18 cellular contexts compared by ENCODE assay signal in the genomic region with DNA sequence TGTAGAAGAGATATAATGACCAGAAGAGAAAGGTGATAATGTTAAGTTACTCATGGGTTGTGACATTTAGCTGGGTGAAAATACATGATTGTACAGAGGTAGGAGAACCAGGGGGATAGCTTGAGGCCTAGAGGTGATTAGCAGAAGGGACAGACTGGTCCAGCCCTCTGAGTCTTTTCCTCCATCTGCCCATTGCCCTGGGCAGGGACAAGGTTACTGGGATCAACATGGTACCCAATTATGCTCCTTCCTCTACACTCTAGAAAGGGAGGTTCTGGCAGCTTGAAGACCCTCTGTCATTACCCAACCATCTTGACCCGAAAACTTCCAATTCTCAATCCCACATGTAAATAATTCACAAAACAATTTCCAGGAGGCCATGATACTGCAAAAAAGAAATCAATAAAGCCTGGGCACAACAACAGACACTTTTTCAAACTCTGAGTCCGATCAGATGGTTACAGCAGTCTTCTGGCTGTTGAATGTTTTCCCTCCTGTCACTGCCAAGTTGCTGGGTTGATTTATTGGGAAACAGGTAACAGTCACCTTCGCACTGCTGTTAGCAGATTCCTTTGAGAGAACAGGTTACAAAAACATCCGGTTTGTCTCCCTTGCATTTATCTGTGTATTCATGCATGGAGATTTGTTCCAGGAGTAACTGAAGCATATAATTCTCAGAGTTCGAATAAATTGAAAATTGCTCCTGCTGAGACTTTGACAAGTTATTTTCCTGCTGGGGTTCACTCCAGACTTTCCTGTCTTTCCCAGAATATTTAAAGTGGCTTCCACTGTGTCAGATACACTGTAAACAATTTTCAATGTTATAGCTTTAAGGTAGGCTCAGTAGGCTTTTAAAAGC.
"Had no signal": no experiment of that assay in that cellular context is flagged by ENCODE, and none has a peak within 500 bp of the region (broad histone marks: within the 10 kb centered on the region; RNA-seq: fewer than 3 reads in every experiment).

No MANE protein-coding gene starts in this region.

- H3K4me1 Mint-ChIP-seq: activated CD4-positive, alpha-beta T cell treated with anti-CD3 and anti-CD28 coated beads for 36 hours; natural killer cell had no signal

- H3K36me3 ChIP-seq: colonic mucosa, gastroesophageal sphincter, heart right ventricle, lower lobe of right lung, right atrium auricular region, tibial nerve had no signal

- H3K36me3 Mint-ChIP-seq: activated CD4-positive, alpha-beta memory T cell treated with anti-CD3 and anti-CD28 coated beads for 36 hours; activated naive CD8-positive, alpha-beta T cell; natural killer cell had no signal

- H3K27ac ChIP-seq: colonic mucosa, gastroesophageal sphincter, heart right ventricle, lower lobe of right lung, right atrium auricular region, tibial nerve had no signal

- H3K9me3 ChIP-seq: colonic mucosa, gastroesophageal sphincter, heart right ventricle, lower lobe of right lung, right atrium auricular region, tibial nerve had no signal

- DNase-seq: activated CD4-positive, alpha-beta memory T cell treated with anti-CD3 and anti-CD28 coated beads for 36 hours; activated CD4-positive, alpha-beta T cell treated with anti-CD3 and anti-CD28 coated beads for 36 hours; activated gamma-delta T cell treated with Interleukin-2 at 50 U/mL for 16 hours; activated T-cell treated with anti-CD3 and anti-CD28 coated beads for 4 hours; central memory CD4-positive, alpha-beta T cell; colonic mucosa; heart right ventricle; lower lobe of right lung; natural killer cell; stimulated activated CD4-positive, alpha-beta T cell treated with anti-CD3 and anti-CD28 coated beads, Interleukin-2, amount 100 ng/mL, for 24 hours; stimulated activated naive CD8-positive, alpha-beta T cell treated with anti-CD3 and anti-CD28 coated beads, Interleukin-15, Interleukin-2, amounts not matched to agents 100 U/mL and 50 U/mL, for 24 hours; substantia nigra had no signal

- H3K4me1 ChIP-seq: colonic mucosa, gastroesophageal sphincter, heart right ventricle, lower lobe of right lung, right atrium auricular region, tibial nerve had no signal

- H3K9me3 Mint-ChIP-seq: activated CD4-positive, alpha-beta memory T cell treated with anti-CD3 and anti-CD28 coated beads for 36 hours; activated T-helper 1 cell treated with anti-CD3 and anti-CD28 coated beads, Interleukin-12 subunit alpha, Interleukin-12 subunit beta, Interleukin-2, Interleukin-4 antibody, amounts not matched to agents 30 ng/mL and 10 ng/mL and 1 ng/mL, durations not matched to agents 14 hours and 24 hours and 36 hours; T-helper 2 cell treated with Interferon-gamma antibody and Interleukin-4, amounts not matched to agents 5 μg/mL and 100 μg/mL, for 36 hours had no signal

- H3K27me3 ChIP-seq: colonic mucosa, gastroesophageal sphincter, heart right ventricle, right atrium auricular region, tibial nerve had no signal

- H3K27me3 Mint-ChIP-seq: activated CD4-positive, alpha-beta memory T cell treated with anti-CD3 and anti-CD28 coated beads for 36 hours; activated naive CD8-positive, alpha-beta T cell had no signal

- H3K27ac Mint-ChIP-seq: activated CD4-positive, alpha-beta memory T cell treated with anti-CD3 and anti-CD28 coated beads for 36 hours; activated CD4-positive, alpha-beta T cell treated with anti-CD3 and anti-CD28 coated beads for 36 hours; activated naive CD8-positive, alpha-beta T cell; activated T-helper 1 cell treated with anti-CD3 and anti-CD28 coated beads, Interleukin-12 subunit alpha, Interleukin-12 subunit beta, Interleukin-2, Interleukin-4 antibody, amounts not matched to agents 30 ng/mL and 10 ng/mL and 1 ng/mL, durations not matched to agents 14 hours and 24 hours and 36 hours; natural killer cell; T-helper 2 cell treated with Interferon-gamma antibody and Interleukin-4, amounts not matched to agents 5 μg/mL and 100 μg/mL, for 36 hours had no signal

- H3K4me3 Mint-ChIP-seq: activated CD4-positive, alpha-beta memory T cell treated with anti-CD3 and anti-CD28 coated beads for 36 hours; activated CD4-positive, alpha-beta T cell treated with anti-CD3 and anti-CD28 coated beads for 36 hours; activated naive CD8-positive, alpha-beta T cell; activated T-helper 1 cell treated with anti-CD3 and anti-CD28 coated beads, Interleukin-12 subunit alpha, Interleukin-12 subunit beta, Interleukin-2, Interleukin-4 antibody, amounts not matched to agents 30 ng/mL and 10 ng/mL and 1 ng/mL, durations not matched to agents 14 hours and 24 hours and 36 hours; natural killer cell; T-helper 2 cell treated with Interferon-gamma antibody and Interleukin-4, amounts not matched to agents 5 μg/mL and 100 μg/mL, for 36 hours had no signal

- H3K4me3 ChIP-seq: colonic mucosa, gastroesophageal sphincter, heart right ventricle, lower lobe of right lung, right atrium auricular region, tibial nerve had no signal
